Comparison of ENCODE assay signal across 17 cellular contexts in the genomic region with DNA sequence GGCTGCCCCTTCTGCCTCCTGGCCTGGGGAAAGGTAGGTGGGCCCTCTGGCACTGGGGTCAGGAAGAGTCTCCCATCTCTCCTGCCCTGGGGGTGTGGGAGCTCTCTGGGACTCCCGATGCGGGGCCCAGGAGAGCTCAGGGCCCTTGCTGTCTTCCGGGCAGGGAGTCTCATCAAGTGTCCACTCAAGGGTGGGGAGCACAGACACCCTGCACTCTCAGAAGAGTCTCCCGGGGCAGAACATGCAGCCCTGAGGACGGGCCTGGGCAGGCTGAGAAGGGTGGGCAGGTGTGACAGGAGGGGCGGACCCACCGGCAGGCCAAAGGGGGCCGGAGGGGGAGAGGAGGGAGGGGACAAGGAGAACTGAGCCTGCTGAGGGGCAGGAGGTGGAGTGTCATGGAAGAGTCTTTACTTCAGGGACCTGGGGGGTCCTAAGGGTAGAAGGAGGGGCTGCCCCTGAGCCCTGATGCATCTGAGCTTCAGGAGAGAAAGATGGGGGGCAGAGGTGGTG. TPM values are rescaled to one million over a fixed set of nuclear protein-coding genes. Genes with fewer than 3 reads are reported as not detected.
A peak's percentile ranks its signal among the peaks of the same experiment; 100 is the strongest.
DNase-seq lines count a peak whose midpoint lies in the region; ATAC-seq and TF ChIP-seq lines count a peak whose summit lies in the region.
"Had no signal": no experiment of that assay in that cellular context is flagged by ENCODE, and none has a peak within 500 bp of the region (broad histone marks: within the 10 kb centered on the region; RNA-seq: fewer than 3 reads in every experiment).

No MANE protein-coding gene starts in this region.

- H2BK15ac ChIP-seq in neuronal stem cell (ENCODE audit: low read length) = no peak overlapping the region

- no peak for DNase-seq in NT2/D1 (ENCODE audit: low read depth, low spot score)
- DNase-seq in iPS-NIHi11 (ENCODE audit: low spot score) = peak; percentile 40
- DNase-seq in neuronal stem cell (ENCODE audit: low spot score) = no peak
- no peak for DNase-seq in prostate gland (ENCODE audit: low spot score)
- DNase-seq in GM13977 (ENCODE audit: low spot score) = no peak
- DNase-seq: BE2C; CD4-positive, alpha-beta memory T cell; DMS79; EL; GOT3; HCEC 1CT had no signal

- intact Hi-C loops in prostate gland (cut with DNase I) = no loop called here

- POLR2A ChIA-PET in HEK293 (lab: Yijun Ruan, JAX) = no interaction called here

- H2BK120ac ChIP-seq in neuronal stem cell (ENCODE audit: low read depth, low read length) = no peak overlapping the region

- no CpG with 5 or more reads among the region's 8 CpGs for WGBS in neuronal stem cell (ENCODE audit: extremely low coverage in 2 of 2, insufficient read length in 2 of 2, insufficient replicate concordance in 1 of 2), 2 donors
- WGBS in prostate gland = 41% methylated on average over 8 of the region's 8 CpGs

- H3K14ac ChIP-seq in neuronal stem cell (ENCODE audit: low read length) = no peak overlapping the region

- peak overlapping the region; percentile 53 for H2AK5ac ChIP-seq in neuronal stem cell (ENCODE audit: low read depth, low read length)

- H3K9ac ChIP-seq in NT2/D1 (ENCODE audit: insufficient read length, low read depth) = peak overlapping the region; percentile 56
- no peak overlapping the region for H3K9ac ChIP-seq in neuronal stem cell (ENCODE audit: low read depth, low read length, poor library complexity)

- no peak overlapping the region for H3K23ac ChIP-seq in neuronal stem cell (ENCODE audit: low read depth, low read length, poor library complexity)

- no peaks in the 10 kb centered on the region for H3K9me3 ChIP-seq in HEK293 (ENCODE audit: control insufficient read depth, insufficient read depth, low read depth, low read length)
- no peaks in the 10 kb centered on the region for H3K9me3 ChIP-seq in NT2/D1 (ENCODE audit: insufficient read depth, low read length)
- H3K9me3 ChIP-seq in neuronal stem cell (replicated peaks in 1 of 2; ENCODE audit: control insufficient read depth in 2 of 2, insufficient read depth in 1 of 2, low read depth in 1 of 2, low read length in 2 of 2) = no peaks in the 10 kb centered on the region
- H3K9me3 ChIP-seq in prostate gland = no peaks in the 10 kb centered on the region
- H3K9me3 ChIP-seq: A549, BE2C had no signal

- H3K27me3 ChIP-seq in NT2/D1 (ENCODE audit: insufficient read depth, insufficient read length) (peaks cover 3% of the 10 kb centered on the region), neuronal stem cell (ENCODE audit: control insufficient read depth in 3 of 3, insufficient read depth in 3 of 3, low read depth in 1 of 3, low read length in 3 of 3) (peaks cover 0 to 81% (median 0%) of the 10 kb centered on the region in 3 experiments), prostate gland (replicated peaks; ENCODE audit: insufficient read depth) (no peaks in the 10 kb centered on the region)
- H3K27me3 ChIP-seq: BE2C had no signal

- no peak overlapping the region for H3K4ac ChIP-seq in neuronal stem cell (ENCODE audit: low read length)

- in situ Hi-C loops in GM13977 (cut with MboI; ENCODE audit: low pct_unique_long_range_greater_than_20kb, low sequenced_read_pairs, unreplicated experiment) = no loop called here

- H2BK12ac ChIP-seq in neuronal stem cell (ENCODE audit: low read length) = no peak overlapping the region

- CTCF ChIA-PET in HEK293 (lab: Yijun Ruan, JAX) = interaction anchor here (1.3 kb wide), 1 partner anchor 43 kb away, joined by 3 read pairs; no protein-coding TSS in a partner anchor

- no peak overlapping the region for H3K4me2 ChIP-seq in neuronal stem cell (ENCODE audit: insufficient read depth, low read length, poor library complexity, severe bottlenecking)
- H3K4me2 ChIP-seq: A549 had no signal

- H3K36me3 ChIP-seq in HEK293 (ENCODE audit: control insufficient read depth in 2 of 2, insufficient read depth in 1 of 2, low read length in 2 of 2) (no peaks in the 10 kb centered on the region), NT2/D1 (ENCODE audit: insufficient read depth, insufficient read length, low read length) (no peaks in the 10 kb centered on the region), neuronal stem cell (replicated peaks in 1 of 2; ENCODE audit: control insufficient read depth in 2 of 2, insufficient read depth in 2 of 2, low read length in 2 of 2) (no peaks in the 10 kb centered on the region), prostate gland (no peaks in the 10 kb centered on the region)
- H3K36me3 ChIP-seq: BE2C had no signal

- H2AFZ ChIP-seq in neuronal stem cell (ENCODE audit: low read length) = no peak overlapping the region

- no peak overlapping the region for H2BK5ac ChIP-seq in neuronal stem cell (ENCODE audit: low read length)

- H4K8ac ChIP-seq in neuronal stem cell (ENCODE audit: low read depth, low read length) = no peak overlapping the region

- no peak overlapping the region for H4K91ac ChIP-seq in neuronal stem cell (ENCODE audit: low read depth, low read length, poor library complexity)

- H3K18ac ChIP-seq in neuronal stem cell (ENCODE audit: low read length) = no peak overlapping the region

- H3K79me1 ChIP-seq in neuronal stem cell (ENCODE audit: low read depth, low read length) = no peaks in the 10 kb centered on the region

- H3K4me1 ChIP-seq in HEK293 (ENCODE audit: control insufficient read depth, insufficient read depth, low read length) (no peaks in the 10 kb centered on the region; the same call in 1 of the 2 replicates), NT2/D1 (ENCODE audit: insufficient read depth, insufficient read length) (peaks cover 34% of the 10 kb centered on the region), neuronal stem cell (ENCODE audit: control insufficient read depth in 2 of 2, insufficient read depth in 1 of 2, low read depth in 1 of 2, low read length in 2 of 2) (peaks cover 0 to 6% of the 10 kb centered on the region in 2 donors), prostate gland (replicated peaks) (no peaks in the 10 kb centered on the region)

- no peak for TF ChIP-seq CTCF in HEK293 (tag by site-specific recombination; IDR thresholded peaks at IDR 0.05)
- TF ChIP-seq CTCF in prostate gland (IDR thresholded peaks at IDR 0.05) = no peak
- no peak for TF ChIP-seq CTCF in GM13977 (IDR thresholded peaks at IDR 0.05; ENCODE audit: extremely low read depth, insufficient read depth, missing control alignments)

- H3K4me3 ChIP-seq in HEK293 (ENCODE audit: low read depth, low read length) (no peak overlapping the region), NT2/D1 (ENCODE audit: insufficient read length, low read depth) (no peak overlapping the region), neuronal stem cell (ENCODE audit: low read length in 2 of 2) (no peak overlapping the region), prostate gland (no peak overlapping the region)
- H3K4me3 ChIP-seq: A549 had no signal

- TF ChIP-seq POLR2A in prostate gland (IDR thresholded peaks at IDR 0.05) = no peak

- H3K27ac ChIP-seq in HEK293 (ENCODE audit: extremely low read depth, low read depth, low read length) (no peak overlapping the region), neuronal stem cell (replicated peaks; ENCODE audit: low read length) (no peak overlapping the region), prostate gland (no peak overlapping the region)
- H3K27ac ChIP-seq: A549, C4-2B, HL-60 had no signal

- ATAC-seq in GM18502 (IDR thresholded peaks at IDR 0.05; ENCODE audit: poor library complexity, unreplicated experiment) = no peak

TF ChIP-seq in HEK293, 187 proteins besides CTCF, POLR2A, EP300 and RAD21:
- TF ChIP-seq ZNF473 (tag by site-specific recombination; IDR thresholded peaks at IDR 0.05) (no peak), ZIC2 (tag by site-specific recombination; IDR thresholded peaks at IDR 0.05) (peak; percentile 75), SP2 (tag by site-specific recombination; IDR thresholded peaks at IDR 0.05) (peak; percentile 20; the same call in 1 of the 2 replicates), ZNF175 (tag by site-specific recombination; IDR thresholded peaks at IDR 0.05) (no peak)

RNA-seq across cellular contexts. Expression of gene PKMYT1, which starts 8.4 kb away (rescaled TPM):
- 28.8 TPM for polyA plus RNA-seq in neuronal stem cell (2013, experiment 1 of 2)
- polyA plus RNA-seq in neuronal stem cell (2013, experiment 2 of 2) = 28.3 TPM
- total RNA-seq in prostate gland = 10 to 100 TPM in 1 of 2 donors, 1 to 10 TPM in 1; 4.1 to 25.5 TPM
- polyA plus RNA-seq: CD4-positive, alpha-beta memory T cell had no signal

RNA-seq across cellular contexts. Expression of gene PAQR4, which starts 19.5 kb away (rescaled TPM):
- 17.5 TPM for polyA plus RNA-seq in neuronal stem cell (2013, experiment 1 of 2)
- 16.7 TPM for polyA plus RNA-seq in neuronal stem cell (2013, experiment 2 of 2)
- 10 to 100 TPM in 1 of 2 donors, 1 to 10 TPM in 1; 9.1 to 25.1 TPM for total RNA-seq in prostate gland

RNA-seq across cellular contexts. Expression of gene CLDN9, which starts 24.1 kb away (rescaled TPM):
- not detected for polyA plus RNA-seq in neuronal stem cell (2013, experiment 1 of 2)
- not detected for polyA plus RNA-seq in neuronal stem cell (2013, experiment 2 of 2)
- total RNA-seq in prostate gland = under 1 TPM in 1 of 2 donors, not detected in 1; 0.91 TPM
- total RNA-seq: CD4-positive, alpha-beta memory T cell had no signal
- polyA plus RNA-seq: AG04450; CD4-positive, alpha-beta memory T cell had no signal

RNA-seq across cellular contexts. Expression of gene KREMEN2, which starts 24.6 kb away (rescaled TPM):
- 3.8 TPM for polyA plus RNA-seq in neuronal stem cell (2013, experiment 1 of 2)
- polyA plus RNA-seq in neuronal stem cell (2013, experiment 2 of 2) = 3.9 TPM
- 1 to 10 TPM; 1.4 to 4.0 TPM for total RNA-seq in prostate gland
- total RNA-seq: CD4-positive, alpha-beta memory T cell had no signal
- polyA plus RNA-seq: CD4-positive, alpha-beta memory T cell had no signal

RNA-seq across cellular contexts. Expression of gene CLDN6, which starts 29.3 kb away (rescaled TPM):
- 14.1 TPM for polyA plus RNA-seq in neuronal stem cell (2013, experiment 1 of 2)
- polyA plus RNA-seq in neuronal stem cell (2013, experiment 2 of 2) = 14.2 TPM
- under 1 TPM in 1 of 2 donors, not detected in 1; 0.14 TPM for total RNA-seq in prostate gland
- total RNA-seq: CD4-positive, alpha-beta memory T cell had no signal
- polyA plus RNA-seq: CD4-positive, alpha-beta memory T cell had no signal
